In the genomic region with DNA sequence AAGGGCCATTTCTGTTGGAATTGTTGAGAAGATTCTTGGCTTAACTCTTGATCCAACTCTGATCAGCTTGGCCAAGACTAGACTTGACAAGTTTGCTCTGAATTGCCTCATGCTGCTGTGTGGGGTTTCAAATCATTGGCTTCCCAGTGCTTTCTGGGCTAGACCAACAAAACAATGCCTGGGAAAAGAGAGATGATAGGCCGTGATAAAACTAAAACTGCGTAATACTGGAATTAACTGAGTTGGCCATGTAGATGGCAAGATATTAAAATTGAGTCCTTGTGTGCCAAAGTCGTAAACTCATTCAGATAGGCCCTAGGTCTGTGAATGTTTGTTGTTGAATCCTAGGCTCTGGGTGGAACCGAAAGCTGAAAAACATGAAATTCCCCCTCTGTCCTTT, we compare ENCODE assay signal across 29 cellular contexts.
A peak's percentile ranks its signal among the peaks of the same experiment; 100 is the strongest.
DNase-seq lines count a peak whose midpoint lies in the region; ATAC-seq and TF ChIP-seq lines count a peak whose summit lies in the region.
"Had no signal": no experiment of that assay in that cellular context is flagged by ENCODE, and none has a peak within 500 bp of the region (broad histone marks: within the 10 kb centered on the region; RNA-seq: fewer than 3 reads in every experiment).

No MANE protein-coding gene starts in this region.

- intact Hi-C loops in breast epithelium (cut with DNase I; ENCODE audit: low total_unique reads), result no loop called here
- intact Hi-C loops in MCF 10A (cut with micrococcal nuclease), result no loop called here
- intact Hi-C loops in left lung (cut with DNase I), result no loop called here
- intact Hi-C loops in uterus (cut with DNase I; ENCODE audit: low total_unique reads), result no loop called here
- intact Hi-C loops in esophagus squamous epithelium (cut with DNase I), result no loop called here
- intact Hi-C loops in OCI-LY7 (cut with micrococcal nuclease; ENCODE audit: unreplicated experiment), result no loop called here

- H3K9me3 Mint-ChIP-seq in MCF 10A (ENCODE audit: unreplicated experiment), result peaks cover 6% of the 10 kb centered on the region
- H3K9me3 Mint-ChIP-seq: activated CD4-positive, alpha-beta memory T cell treated with anti-CD3 and anti-CD28 coated beads, Interleukin-2, amount 10 ng/mL, durations not matched to agents 7 days and 5 days; activated naive CD8-positive, alpha-beta T cell treated with anti-CD3 and anti-CD28 coated beads for 36 hours; endodermal cell; GM23338; IgD-negative memory B cell; immature natural killer cell; neural progenitor cell had no signal

- peaks cover 6% of the 10 kb centered on the region for H3K4me1 Mint-ChIP-seq in MCF 10A (ENCODE audit: insufficient read depth, unreplicated experiment)
- H3K4me1 Mint-ChIP-seq: activated CD4-positive, alpha-beta memory T cell treated with anti-CD3 and anti-CD28 coated beads, Interleukin-2, amount 10 ng/mL, durations not matched to agents 7 days and 5 days; activated naive CD8-positive, alpha-beta T cell treated with anti-CD3 and anti-CD28 coated beads for 36 hours had no signal

- H3K36me3 ChIP-seq in breast epithelium, result no peaks in the 10 kb centered on the region
- H3K36me3 ChIP-seq in left lung, result no peaks in the 10 kb centered on the region
- no peaks in the 10 kb centered on the region for H3K36me3 ChIP-seq in uterus
- H3K36me3 ChIP-seq in esophagus squamous epithelium, result no peaks in the 10 kb centered on the region
- no peaks in the 10 kb centered on the region for H3K36me3 ChIP-seq in OCI-LY7 (ENCODE audit: insufficient read depth, low read length)
- H3K36me3 ChIP-seq: brain microvascular endothelial cell, neural progenitor cell had no signal

- no peak overlapping the region for H3K4me2 ChIP-seq in OCI-LY7 (ENCODE audit: low read length)
- H3K4me2 ChIP-seq: GM23338, hepatocyte, neural progenitor cell had no signal

- no peak overlapping the region for H3K27ac Mint-ChIP-seq in MCF 10A (ENCODE audit: low read depth, unreplicated experiment)
- H3K27ac Mint-ChIP-seq: activated CD4-positive, alpha-beta memory T cell treated with anti-CD3 and anti-CD28 coated beads, Interleukin-2, amount 10 ng/mL, durations not matched to agents 7 days and 5 days; activated naive CD8-positive, alpha-beta T cell treated with anti-CD3 and anti-CD28 coated beads for 36 hours; CD4-positive, alpha-beta memory T cell; endodermal cell; GM23338; HFFc6; IgD-negative memory B cell; neural progenitor cell had no signal

- TF ChIP-seq CTCF in breast epithelium (IDR thresholded peaks at IDR 0.05), result no peak
- TF ChIP-seq CTCF in MCF 10A (IDR thresholded peaks at IDR 0.05; ENCODE audit: unreplicated experiment), result no peak
- no peak for TF ChIP-seq CTCF in fibroblast of pulmonary artery (IDR thresholded peaks at IDR 0.05; ENCODE audit: low read length, missing control alignments)
- TF ChIP-seq CTCF in left lung (IDR thresholded peaks at IDR 0.05), result no peak
- no peak for TF ChIP-seq CTCF in uterus (IDR thresholded peaks at IDR 0.05)
- no peak for TF ChIP-seq CTCF in esophagus squamous epithelium (IDR thresholded peaks at IDR 0.05)
- no peak for TF ChIP-seq CTCF in OCI-LY7 (conservative IDR thresholded peaks at IDR 0.05; ENCODE audit: low read length)

- no peaks in the 10 kb centered on the region for H4K20me1 ChIP-seq in OCI-LY7 (ENCODE audit: insufficient read depth, low read length)

- no peak overlapping the region for H3K4me3 ChIP-seq in breast epithelium
- no peak overlapping the region for H3K4me3 ChIP-seq in fibroblast of pulmonary artery (replicated peaks; ENCODE audit: low read depth, low read length)
- no peak overlapping the region for H3K4me3 ChIP-seq in left lung
- no peak overlapping the region for H3K4me3 ChIP-seq in uterus
- no peak overlapping the region for H3K4me3 ChIP-seq in esophagus squamous epithelium
- no peak overlapping the region for H3K4me3 ChIP-seq in OCI-LY7 (ENCODE audit: low read depth, low read length, poor library complexity, severe bottlenecking)
- H3K4me3 ChIP-seq: GM23338, hepatocyte, neural progenitor cell, skin epidermis had no signal

- H2AFZ ChIP-seq in OCI-LY7 (ENCODE audit: low read length), result no peak overlapping the region
- H2AFZ ChIP-seq: GM23338, hepatocyte, neural progenitor cell had no signal

- TF ChIP-seq POLR2A in breast epithelium (IDR thresholded peaks at IDR 0.05), result no peak
- TF ChIP-seq POLR2A in uterus (IDR thresholded peaks at IDR 0.05), result no peak
- TF ChIP-seq POLR2A in esophagus squamous epithelium (IDR thresholded peaks at IDR 0.05), result no peak

- no peaks in the 10 kb centered on the region for H3K9me3 ChIP-seq in breast epithelium
- H3K9me3 ChIP-seq in left lung, result no peaks in the 10 kb centered on the region
- H3K9me3 ChIP-seq in uterus, result no peaks in the 10 kb centered on the region
- no peaks in the 10 kb centered on the region for H3K9me3 ChIP-seq in esophagus squamous epithelium
- H3K9me3 ChIP-seq in OCI-LY7 (ENCODE audit: low read length), result no peaks in the 10 kb centered on the region

- DNase-seq in breast epithelium (ENCODE audit: low spot score in 2 of 2) (no peak), MCF 10A (ENCODE audit: unreplicated experiment) (no peak), fibroblast of pulmonary artery (ENCODE audit: low read depth) (peak; percentile 10), left lung (no peak), uterus (peak in 1 of 2 donors; percentile 38), cortex of kidney (lab: John Stamatoyannopoulos, UW) (no peak), esophagus squamous epithelium (lab: John Stamatoyannopoulos, UW) (no peak), OCI-LY7 (ENCODE audit: low spot score) (no peak)
- DNase-seq: 8988T; activated CD4-positive, alpha-beta memory T cell treated with anti-CD3 and anti-CD28 coated beads, Interleukin-2, amount 10 ng/mL, durations not matched to agents 7 days and 5 days; activated naive CD8-positive, alpha-beta T cell treated with anti-CD3 and anti-CD28 coated beads for 36 hours; AML-193; brain microvascular endothelial cell; CD4-positive, alpha-beta memory T cell; endodermal cell; HFFc6; immature natural killer cell; NCI-H2081 treated with DMSO at 0.1 percent for 48 hours; NCI-H446; OCI-M1; SHP77; stimulated activated CD4-positive, alpha-beta T cell treated with anti-CD3 and anti-CD28 coated beads, Interleukin-1b, Interleukin-23, amount 100 ng/mL, for 48 hours; substantia nigra; T-helper 1 cell had no signal

- POLR2A ChIA-PET in MCF 10A (lab: Yijun Ruan, JAX), result no interaction called here
- POLR2A ChIA-PET in OCI-LY7 (lab: Charles Lee), result no interaction called here

- peak; percentile 16 for ATAC-seq in left lung
- ATAC-seq: GM23338 had no signal

- BruUV-seq in MCF 10A (replicated peaks; lab: Mats Ljungman, UMichigan) (no TSS peak), OCI-LY7 (replicated peaks; lab: Mats Ljungman, UMichigan) (no TSS peak)

- H3K27ac ChIP-seq in breast epithelium, result peak overlapping the region; percentile 45 to 62
- H3K27ac ChIP-seq in left lung, result no peak overlapping the region
- H3K27ac ChIP-seq in uterus, result peak overlapping the region; percentile 5 to 16
- peak overlapping the region in 2 of 4 donors; percentile 59 to 66 for H3K27ac ChIP-seq in esophagus squamous epithelium
- H3K27ac ChIP-seq in OCI-LY7 (ENCODE audit: low read depth, low read length, poor library complexity, severe bottlenecking), result no peak overlapping the region
- H3K27ac ChIP-seq: brain microvascular endothelial cell, hepatocyte, neural progenitor cell had no signal

- WGBS in esophagus squamous epithelium, 2 donors, result 38 to 43% methylated on average over 4 of the region's 4 CpGs

- no peaks in the 10 kb centered on the region for H3K9me2 ChIP-seq in OCI-LY7 (ENCODE audit: insufficient read depth, low read length)

- H3K79me2 ChIP-seq in OCI-LY7 (ENCODE audit: insufficient read depth, low read depth, low read length), result no peaks in the 10 kb centered on the region
- H3K79me2 ChIP-seq: hepatocyte had no signal

- no peaks in the 10 kb centered on the region for H3K27me3 Mint-ChIP-seq in MCF 10A (ENCODE audit: insufficient read depth, unreplicated experiment)
- H3K27me3 Mint-ChIP-seq: activated CD4-positive, alpha-beta memory T cell treated with anti-CD3 and anti-CD28 coated beads, Interleukin-2, amount 10 ng/mL, durations not matched to agents 7 days and 5 days; activated naive CD8-positive, alpha-beta T cell treated with anti-CD3 and anti-CD28 coated beads for 36 hours; CD4-positive, alpha-beta memory T cell; IgD-negative memory B cell had no signal

- peaks cover 6% of the 10 kb centered on the region for H3K36me3 Mint-ChIP-seq in MCF 10A (ENCODE audit: insufficient read depth, unreplicated experiment)
- H3K36me3 Mint-ChIP-seq: neural progenitor cell had no signal

- peaks cover 0 to 15% of the 10 kb centered on the region in 2 donors for H3K4me1 ChIP-seq in breast epithelium
- no peaks in the 10 kb centered on the region for H3K4me1 ChIP-seq in left lung
- H3K4me1 ChIP-seq in uterus, result peaks cover 11 to 20% of the 10 kb centered on the region in 2 donors
- peaks cover 0 to 27% (median 9%) of the 10 kb centered on the region in 3 donors for H3K4me1 ChIP-seq in esophagus squamous epithelium
- no peaks in the 10 kb centered on the region for H3K4me1 ChIP-seq in OCI-LY7 (ENCODE audit: insufficient read depth, low read length, poor library complexity, severe bottlenecking)

- no peaks in the 10 kb centered on the region for H3K27me3 ChIP-seq in breast epithelium
- no peaks in the 10 kb centered on the region for H3K27me3 ChIP-seq in left lung
- no peaks in the 10 kb centered on the region for H3K27me3 ChIP-seq in uterus
- H3K27me3 ChIP-seq in esophagus squamous epithelium, result no peaks in the 10 kb centered on the region
- H3K27me3 ChIP-seq: brain microvascular endothelial cell, hepatocyte, neural progenitor cell had no signal

- no peak overlapping the region for H3K4me3 Mint-ChIP-seq in MCF 10A (ENCODE audit: unreplicated experiment)
- H3K4me3 Mint-ChIP-seq: activated CD4-positive, alpha-beta memory T cell treated with anti-CD3 and anti-CD28 coated beads, Interleukin-2, amount 10 ng/mL, durations not matched to agents 7 days and 5 days; activated naive CD8-positive, alpha-beta T cell treated with anti-CD3 and anti-CD28 coated beads for 36 hours; endodermal cell; GM23338; HFFc6; immature natural killer cell; neural progenitor cell had no signal

- CTCF ChIA-PET in MCF 10A (lab: Yijun Ruan, JAX), result interaction anchor here (1.2 kb wide), 1 partner anchor 19 kb away, joined by 5 read pairs; no protein-coding TSS in a partner anchor
- CTCF ChIA-PET in OCI-LY7 (lab: Charles Lee; ENCODE audit: unreplicated experiment), result no interaction called here

Comparison
In these comparisons a context has a peak if more than half of its experiments do, and no peak if none do; other contexts are left out.
1. H3K27ac ChIP-seq: peak in breast epithelium (2 of 2) and uterus (2 of 2); none in left lung (0 of 2) and OCI-LY7 (single experiment).